ENCODE assay signal across 1 cellular context in genomic region chr16:89167425-89167941, GRCh38.
TF ChIP-seq lines count a peak whose summit lies in the region.

No MANE protein-coding gene starts in this region.

TF ChIP-seq in SK-N-SH, 30 proteins besides CTCF, POLR2A, EP300 and RAD21 (continued from another document):
- no peak for TF ChIP-seq MXI1 (IDR thresholded peaks at IDR 0.05; ENCODE audit: low read depth, low read length)
- peak; percentile 88 for TF ChIP-seq SMC3 (IDR thresholded peaks at IDR 0.05; ENCODE audit: low read depth, low read length)
- no peak for TF ChIP-seq TCF12 (IDR thresholded peaks at IDR 0.05)
- TF ChIP-seq IRF3 (IDR thresholded peaks at IDR 0.05; ENCODE audit: low read depth, low read length), result no peak
- no peak for TF ChIP-seq FOXM1 (IDR thresholded peaks at IDR 0.05; ENCODE audit: low read depth)
- no peak for TF ChIP-seq GATA2 (CRISPR knock-in tag; IDR thresholded peaks at IDR 0.05)
- TF ChIP-seq ZBTB33 (IDR thresholded peaks at IDR 0.05; ENCODE audit: borderline replicate concordance, low read depth), result no peak
- TF ChIP-seq EZH2phosphoT487 (IDR thresholded peaks at IDR 0.05; ENCODE audit: borderline replicate concordance, low read depth), result no peak
- no peak for TF ChIP-seq REST (IDR thresholded peaks at IDR 0.05; ENCODE audit: low read depth, low read length)
- TF ChIP-seq USF2 (IDR thresholded peaks at IDR 0.05; ENCODE audit: borderline replicate concordance, low read depth, low read length), result no peak
- peak; percentile 97 for TF ChIP-seq CHD2 (IDR thresholded peaks at IDR 0.05; ENCODE audit: low read length, partially characterized antibody)
- TF ChIP-seq MEF2A (IDR thresholded peaks at IDR 0.05; ENCODE audit: borderline replicate concordance, low read depth), result no peak
- TF ChIP-seq ELF1 (IDR thresholded peaks at IDR 0.05), result no peak
- no peak for TF ChIP-seq FOSL2 (IDR thresholded peaks at IDR 0.05; ENCODE audit: borderline replicate concordance, low read depth)
- TF ChIP-seq TEAD4 (IDR thresholded peaks at IDR 0.05; ENCODE audit: borderline replicate concordance, insufficient read depth), result no peak
- TF ChIP-seq NRF1 (IDR thresholded peaks at IDR 0.05; ENCODE audit: low read depth, low read length), result no peak
- TF ChIP-seq POLR2AphosphoS5 (IDR thresholded peaks at IDR 0.05; ENCODE audit: low read depth, low read length), result no peak
- no peak for TF ChIP-seq RFX5 (IDR thresholded peaks at IDR 0.05; ENCODE audit: low read length)
- 0 out of 2 replicates have a peak, but pooled peaks have one; percentile 9 for TF ChIP-seq RCOR1 (IDR thresholded peaks at IDR 0.05; ENCODE audit: low read length)
- no peak for TF ChIP-seq GABPA (IDR thresholded peaks at IDR 0.05; ENCODE audit: low read depth)
